20 cellular contexts compared by ENCODE assay signal in the genomic region with DNA sequence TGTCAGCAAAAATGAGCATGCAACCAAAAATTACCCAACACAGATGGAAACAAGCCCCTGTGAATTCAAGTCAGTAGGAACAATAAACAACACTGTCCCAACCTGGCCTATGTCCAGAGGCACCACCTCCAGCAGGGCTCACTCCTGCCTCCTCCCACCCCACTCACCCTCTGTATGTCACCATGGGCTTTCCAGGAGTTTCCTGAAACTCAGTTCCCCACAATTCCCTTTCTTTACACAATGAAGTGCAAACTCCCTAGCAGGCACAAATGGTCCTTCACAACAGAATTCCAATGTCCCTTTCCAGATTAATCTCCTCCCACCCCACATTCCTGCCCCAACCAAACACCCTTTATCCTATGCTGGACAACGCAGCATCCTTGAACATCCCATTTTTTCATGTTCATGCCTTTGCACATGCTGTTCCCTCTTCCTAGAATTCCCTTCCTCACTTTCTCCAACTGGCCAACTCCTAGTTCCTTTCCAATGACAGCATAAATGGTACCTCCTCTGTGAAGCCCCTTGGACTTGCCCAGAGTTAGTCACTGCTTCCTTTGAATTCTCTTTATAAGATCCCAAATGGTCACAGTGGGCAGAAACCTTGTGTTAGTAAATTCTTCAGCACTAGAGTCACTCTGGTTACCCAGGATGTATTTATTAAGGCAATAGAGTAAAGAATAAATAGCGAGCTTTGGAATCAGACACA.
DNase-seq lines count a peak whose midpoint lies in the region; TF ChIP-seq lines count a peak whose summit lies in the region.
"Had no signal": no experiment of that assay in that cellular context is flagged by ENCODE, and none has a peak within 500 bp of the region (broad histone marks: within the 10 kb centered on the region; RNA-seq: fewer than 3 reads in every experiment).

No MANE protein-coding gene starts in this region.

- H3K4me3 ChIP-seq in MG63: no peak overlapping the region
- H3K4me3 ChIP-seq: BLaER1 treated with 17β-estradiol and CSF1 and Interleukin-3, amounts not matched to agents 10 nM and 100 nM; body of pancreas; GM23338; uterus had no signal

- H3K36me3 ChIP-seq in MG63: no peaks in the 10 kb centered on the region
- H3K36me3 ChIP-seq: BLaER1 treated with 17β-estradiol and CSF1 and Interleukin-3, amounts not matched to agents 10 nM and 100 nM; uterus had no signal

- no peak for TF ChIP-seq CTCF in GM10248 (IDR thresholded peaks at IDR 0.05; ENCODE audit: control extremely low read depth, extremely low read depth, low read depth, missing control alignments)

- peak; percentile 78 for DNase-seq in EL
- DNase-seq in MG63: peak; percentile 30
- DNase-seq in ecto neural progenitor cell (ENCODE audit: low spot score): peak; percentile 12
- DNase-seq in non-pigmented ciliary epithelial cell (ENCODE audit: low read depth): peak; percentile 28
- no peak for DNase-seq in NCI-H526 treated with DMSO at 0.1 percent for 48 hours (lab: John Stamatoyannopoulos, UW)
- no peak for DNase-seq in GM19238 (ENCODE audit: insufficient read length, low spot score)
- DNase-seq in GM10248 (ENCODE audit: extremely low spot score): no peak
- DNase-seq: activated CD4-positive, alpha-beta T cell treated with anti-CD3 and anti-CD28 coated beads, Interleukin-2, amount 50 U/mL, for 1 hour; activated gamma-delta T cell treated with Interleukin-2 at 50 U/mL for 16 hours; body of pancreas; dermis blood vessel endothelial cell; islet precursor cell; naive thymus-derived CD8-positive, alpha-beta T cell; NCI-H1694 treated with DMSO at 0.1 percent for 48 hours; RPMI8226; small intestine; stimulated activated CD4-positive, alpha-beta T cell treated with anti-CD3 and anti-CD28 coated beads, Interleukin-4, amount 100 ng/mL, for 24 hours; uterus had no signal

- H3K9me3 ChIP-seq in MG63: peaks cover 12% of the 10 kb centered on the region; the same call in 1 of the 2 replicates
- H3K9me3 ChIP-seq: BLaER1 treated with 17β-estradiol and CSF1 and Interleukin-3, amounts not matched to agents 10 nM and 100 nM; body of pancreas; uterus had no signal

- no peaks in the 10 kb centered on the region for H3K27me3 ChIP-seq in MG63
- H3K27me3 ChIP-seq: BLaER1 treated with 17β-estradiol and CSF1 and Interleukin-3, amounts not matched to agents 10 nM and 100 nM; body of pancreas; uterus had no signal

- POLR2A ChIA-PET in GM10248 (lab: Yijun Ruan, JAX): no interaction called here

- CTCF ChIA-PET in GM10248 (lab: Yijun Ruan, JAX): interaction anchor here (0.7 to 6.2 kb wide), 6 partner anchors 10 to 182 kb away, joined by 3 to 136 read pairs (median 4); no protein-coding TSS in a partner anchor

Comparison
In these comparisons a context has a peak if more than half of its experiments do, and no peak if none do; other contexts are left out.
1. DNase-seq: peak in EL (single experiment), MG63 (single experiment), ecto neural progenitor cell (single experiment) and non-pigmented ciliary epithelial cell (single experiment); none in NCI-H526 treated with DMSO at 0.1 percent for 48 hours (single experiment), GM19238 (single experiment) and GM10248 (single experiment).